ENCODE assay signal across 9 cellular contexts in the genomic region with DNA sequence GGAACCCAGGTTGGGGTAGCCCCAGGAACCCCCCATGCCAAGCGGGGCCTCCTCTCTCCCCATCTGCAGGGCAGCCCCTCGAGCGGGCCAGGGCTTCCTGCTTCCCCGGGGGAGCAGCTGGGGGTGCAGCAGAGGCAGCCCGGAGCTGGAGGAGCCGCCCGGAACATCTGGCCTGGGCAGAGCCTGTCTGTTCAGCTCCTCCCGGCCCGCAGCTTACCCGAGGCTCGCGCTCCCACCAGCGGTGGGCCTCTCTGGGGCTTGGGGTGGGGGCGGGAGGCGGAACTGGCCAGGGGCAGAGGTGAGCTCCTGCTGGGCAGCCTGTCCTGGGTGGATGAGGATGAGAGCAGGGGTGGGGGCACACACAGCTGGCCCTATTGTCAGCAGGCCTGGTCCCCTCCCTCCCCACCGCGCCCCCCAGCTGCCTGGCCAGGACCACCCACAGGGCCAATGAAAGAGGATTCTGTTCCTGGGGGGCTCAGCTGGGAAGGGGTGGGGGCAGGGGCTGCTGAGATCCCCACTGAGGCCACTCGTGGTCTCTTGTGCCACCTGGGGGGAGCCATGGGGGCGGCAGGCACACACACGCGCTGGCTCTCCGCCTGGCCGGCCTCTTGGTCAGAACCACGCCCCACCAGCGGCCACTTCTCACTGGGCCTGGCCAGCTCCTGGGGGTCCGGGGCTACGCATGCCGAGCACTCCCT. TPM values are rescaled to one million over a fixed set of nuclear protein-coding genes. Genes with fewer than 3 reads are reported as not detected.
DNase-seq lines count a peak whose midpoint lies in the region; ATAC-seq and TF ChIP-seq lines count a peak whose summit lies in the region.
"Had no signal": no experiment of that assay in that cellular context is flagged by ENCODE, and none has a peak within 500 bp of the region (broad histone marks: within the 10 kb centered on the region; RNA-seq: fewer than 3 reads in every experiment).

No MANE protein-coding gene starts in this region.

- no peaks in the 10 kb centered on the region for H3K4me1 Mint-ChIP-seq in neural crest cell
- H3K4me1 Mint-ChIP-seq in stimulated activated naive CD8-positive, alpha-beta T cell treated with anti-CD3 and anti-CD28 coated beads, Interleukin-15, amount 100 ng/mL, for 72 hours = peaks cover 7% of the 10 kb centered on the region

- no peak for ATAC-seq in HG02852 (IDR thresholded peaks at IDR 0.05; ENCODE audit: unreplicated experiment)
- ATAC-seq in stimulated activated naive CD8-positive, alpha-beta T cell treated with anti-CD3 and anti-CD28 coated beads, Interleukin-15, amount 100 ng/mL, for 72 hours = no peak
- ATAC-seq in HG03520 (IDR thresholded peaks at IDR 0.05; ENCODE audit: unreplicated experiment) = no peak

- H3K4me3 ChIP-seq in choroid plexus epithelial cell (ENCODE audit: low read depth, low read length) = no peak overlapping the region
- H3K4me3 ChIP-seq: cardiac muscle cell had no signal

- TF ChIP-seq CTCF in choroid plexus epithelial cell (conservative IDR thresholded peaks at IDR 0.05; ENCODE audit: low read depth, low read length) = peak; percentile 35
- TF ChIP-seq CTCF in neural crest cell (conservative IDR thresholded peaks at IDR 0.05) = no peak

- H3K27ac Mint-ChIP-seq in neural crest cell (ENCODE audit: unreplicated experiment) = no peak overlapping the region
- H3K27ac Mint-ChIP-seq in stimulated activated naive CD8-positive, alpha-beta T cell treated with anti-CD3 and anti-CD28 coated beads, Interleukin-15, amount 100 ng/mL, for 72 hours = no peak overlapping the region

- no peaks in the 10 kb centered on the region for H3K27me3 Mint-ChIP-seq in neural crest cell (ENCODE audit: low read depth)
- H3K27me3 Mint-ChIP-seq in stimulated activated naive CD8-positive, alpha-beta T cell treated with anti-CD3 and anti-CD28 coated beads, Interleukin-15, amount 100 ng/mL, for 72 hours = peaks cover 16% of the 10 kb centered on the region

- H3K36me3 Mint-ChIP-seq in neural crest cell (ENCODE audit: low read depth) = no peaks in the 10 kb centered on the region

- DNase-seq in D341Med (ENCODE audit: low spot score) (peak; percentile 90), NCI-H2196 (lab: John Stamatoyannopoulos, UW; ENCODE audit: unreplicated experiment) (peak; percentile 61), choroid plexus epithelial cell (ENCODE audit: low read depth) (peak; percentile 57), neural crest cell (ENCODE audit: low read depth, low spot score) (peak; percentile 54)
- DNase-seq in stimulated activated naive CD8-positive, alpha-beta T cell treated with anti-CD3 and anti-CD28 coated beads, Interleukin-15, amount 100 ng/mL, for 72 hours = no peak
- no peak for DNase-seq in stimulated activated CD8-positive, alpha-beta memory T cell treated with anti-CD3 and anti-CD28 coated beads, Interleukin-4, amount 100 ng/mL, for 48 hours

- no peak overlapping the region for H3K4me3 Mint-ChIP-seq in neural crest cell
- no peak overlapping the region for H3K4me3 Mint-ChIP-seq in stimulated activated naive CD8-positive, alpha-beta T cell treated with anti-CD3 and anti-CD28 coated beads, Interleukin-15, amount 100 ng/mL, for 72 hours

- no peaks in the 10 kb centered on the region for H3K9me3 Mint-ChIP-seq in neural crest cell
- H3K9me3 Mint-ChIP-seq in stimulated activated naive CD8-positive, alpha-beta T cell treated with anti-CD3 and anti-CD28 coated beads, Interleukin-15, amount 100 ng/mL, for 72 hours = no peaks in the 10 kb centered on the region

RNA-seq across cellular contexts. Expression of a gene that starts 34.7 kb away (rescaled TPM):
- 57.4 and 61.3 TPM in 2 replicates for total RNA-seq in neural crest cell

Comparison
In these comparisons a context has a peak if more than half of its experiments do, and no peak if none do; other contexts are left out.
1. DNase-seq: peak in D341Med (single experiment), NCI-H2196 (single experiment), choroid plexus epithelial cell (single experiment) and neural crest cell (single experiment); none in stimulated activated naive CD8-positive, alpha-beta T cell treated with anti-CD3 and anti-CD28 coated beads, Interleukin-15, amount 100 ng/mL, for 72 hours (0 of 2) and stimulated activated CD8-positive, alpha-beta memory T cell treated with anti-CD3 and anti-CD28 coated beads, Interleukin-4, amount 100 ng/mL, for 48 hours (single experiment).